In the genomic region with DNA sequence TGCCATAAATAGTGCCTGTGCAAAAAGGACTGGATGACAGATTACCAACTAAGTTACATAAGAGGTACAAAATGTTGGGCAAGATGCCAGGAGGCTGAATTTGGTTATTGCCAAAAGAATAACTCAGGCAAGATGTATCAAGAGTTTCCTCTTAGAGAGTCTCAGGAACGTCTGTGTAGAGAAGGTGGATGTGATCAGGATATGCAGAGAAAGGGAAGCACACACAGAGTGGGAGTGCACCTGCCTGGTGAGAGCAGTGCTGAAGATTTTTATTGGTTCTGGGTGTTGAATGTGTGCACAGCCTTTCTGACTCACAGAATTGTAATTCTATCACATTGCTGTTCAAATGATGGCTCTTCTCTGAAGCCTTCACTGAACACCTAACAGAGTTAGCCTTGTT, we compare ENCODE assay signal across 12 cellular contexts.
A peak's percentile ranks its signal among the peaks of the same experiment; 100 is the strongest.
DNase-seq lines count a peak whose midpoint lies in the region; ATAC-seq and TF ChIP-seq lines count a peak whose summit lies in the region.
"Had no signal": no experiment of that assay in that cellular context is flagged by ENCODE, and none has a peak within 500 bp of the region (broad histone marks: within the 10 kb centered on the region; RNA-seq: fewer than 3 reads in every experiment).

No MANE protein-coding gene starts in this region.

- no peaks in the 10 kb centered on the region for H3K9me3 ChIP-seq in PC-9 (ENCODE audit: insufficient read depth, low read depth)

- CTCF ChIA-PET in PC-9 (lab: Charles Lee): no interaction called here

- H3K4me1 ChIP-seq in PC-9 (replicated peaks; ENCODE audit: insufficient read depth): peaks cover 30% of the 10 kb centered on the region
- H3K4me1 ChIP-seq: upper lobe of left lung had no signal

- no peaks in the 10 kb centered on the region for H3K9me2 ChIP-seq in PC-9 (ENCODE audit: insufficient read depth)

- no TSS peak for BruUV-seq in PC-9 (replicated peaks; lab: Mats Ljungman, UMichigan)

- H2AFZ ChIP-seq in PC-9: no peak overlapping the region

- intact Hi-C loops in Right ventricle myocardium superior (cut with DNase I) (no loop called here), Right ventricle myocardium inferior (cut with DNase I) (no loop called here), PC-9 (cut with micrococcal nuclease; ENCODE audit: unreplicated experiment) (loop anchor here (10.0 kb wide), 1 partner anchor 49 kb away; no protein-coding TSS in a partner anchor), sciatic nerve (cut with DNase I) (no loop called here)

- POLR2A ChIA-PET in PC-9 (lab: Charles Lee; ENCODE audit: unreplicated experiment): interaction anchor here (0.8 kb wide), 1 partner anchor 36 kb away, joined by 4 read pairs; no protein-coding TSS in a partner anchor

- peaks cover 21% of the 10 kb centered on the region; the same call in 1 of the 2 replicates for H3F3A ChIP-seq in PC-9 (ENCODE audit: insufficient read depth, low read depth)

- H3K27me3 ChIP-seq in PC-9 (ENCODE audit: insufficient read depth, low read depth): no peaks in the 10 kb centered on the region
- H3K27me3 ChIP-seq: upper lobe of left lung had no signal

- no peaks in the 10 kb centered on the region for H3K36me3 ChIP-seq in PC-9 (ENCODE audit: low read depth)
- H3K36me3 ChIP-seq: upper lobe of left lung had no signal

- H4K20me1 ChIP-seq in PC-9 (ENCODE audit: insufficient read depth): no peaks in the 10 kb centered on the region

- no peak overlapping the region for H3K4me3 ChIP-seq in PC-9
- H3K4me3 ChIP-seq: upper lobe of left lung had no signal

- peak; percentile 31 for ATAC-seq in Right ventricle myocardium superior (ENCODE audit: poor library complexity)
- ATAC-seq in Right ventricle myocardium inferior: no peak
- ATAC-seq in sciatic nerve: no peak
- no peak for ATAC-seq in GM18858 (IDR thresholded peaks at IDR 0.05; ENCODE audit: unreplicated experiment)
- ATAC-seq in HG03135 (IDR thresholded peaks at IDR 0.05; ENCODE audit: unreplicated experiment): no peak
- ATAC-seq: T-cell had no signal

- H3K79me2 ChIP-seq in PC-9 (ENCODE audit: low read depth): no peaks in the 10 kb centered on the region

- no peak for TF ChIP-seq CTCF in PC-9 (conservative IDR thresholded peaks at IDR 0.05)

- peak overlapping the region; percentile 33 for H3K4me2 ChIP-seq in PC-9

- DNase-seq in Right ventricle myocardium superior (no peak), Right ventricle myocardium inferior (ENCODE audit: missing footprints) (no peak), PC-9 (peak; percentile 52 to 78), iPS-NIHi11 (ENCODE audit: low spot score) (peak; percentile 23), sciatic nerve (ENCODE audit: low spot score) (no peak), activated gamma-delta T cell (lab: John Stamatoyannopoulos, UW) (no peak)
- DNase-seq: activated CD4-positive, alpha-beta T cell treated with anti-CD3 and anti-CD28 coated beads, Interleukin-2, amount 50 U/mL, for 4 hours; DMS79 treated with DMSO at 0.1 percent for 48 hours; T-cell; upper lobe of left lung had no signal

- peak overlapping the region; percentile 43 for H3K27ac ChIP-seq in PC-9
- H3K27ac ChIP-seq: upper lobe of left lung had no signal

Comparison
In these comparisons a context has a peak if more than half of its experiments do, and no peak if none do; other contexts are left out.
1. DNase-seq: peak in PC-9 (2 of 2) and iPS-NIHi11 (single experiment); none in Right ventricle myocardium superior (single experiment), Right ventricle myocardium inferior (single experiment), sciatic nerve (single experiment) and activated gamma-delta T cell (single experiment).